In the genomic region with DNA sequence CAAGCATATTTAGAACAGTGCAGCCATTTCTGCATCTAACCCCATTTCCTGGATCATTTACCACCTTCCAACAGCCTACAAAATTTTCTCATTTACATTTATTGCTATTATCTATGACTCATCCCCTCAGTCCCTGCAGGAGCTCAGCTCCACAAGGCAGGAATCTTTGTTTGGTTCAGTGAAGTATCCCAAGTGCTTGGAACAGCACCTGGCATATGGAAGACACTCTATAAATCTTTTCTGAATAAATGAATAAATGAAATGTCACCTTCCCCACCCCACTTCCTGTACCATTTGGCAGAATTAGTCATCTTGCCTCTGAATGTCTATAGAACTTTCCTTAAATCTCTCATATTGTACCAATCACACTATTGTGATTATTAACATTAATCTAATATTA, we compare ENCODE assay signal across 20 cellular contexts.
"Had no signal": no experiment of that assay in that cellular context is flagged by ENCODE, and none has a peak within 500 bp of the region (broad histone marks: within the 10 kb centered on the region; RNA-seq: fewer than 3 reads in every experiment).

No MANE protein-coding gene starts in this region.

- H3K9me3 ChIP-seq: right atrium auricular region, uterus had no signal

- H3K27me3 ChIP-seq: esophagus muscularis mucosa, gastroesophageal sphincter, right atrium auricular region, sigmoid colon, uterus had no signal

- H3K27me3 Mint-ChIP-seq: naive B cell, type B pancreatic cell had no signal

- DNase-seq: effector memory CD4-positive, alpha-beta T cell; glutamatergic neuron; immature natural killer cell; left ventricle myocardium inferior; mesenchymal stem cell; naive B cell; nephron progenitor cell; sigmoid colon; stimulated activated CD4-positive, alpha-beta T cell treated with anti-CD3 and anti-CD28 coated beads, Interleukin-2, amount 100 ng/mL, for 48 hours; stimulated activated naive CD4-positive, alpha-beta T cell treated with Interleukin-2 at 50 U/mL for 16 hours; uterus had no signal

- ATAC-seq: gastroesophageal sphincter had no signal

- H3K27ac ChIP-seq: epithelial cell of prostate, esophagus muscularis mucosa, gastroesophageal sphincter, left ventricle myocardium inferior, right atrium auricular region, sigmoid colon, skin epidermis, uterus had no signal

- H3K4me3 ChIP-seq: esophagus muscularis mucosa, gastroesophageal sphincter, left ventricle myocardium inferior, lung, right atrium auricular region, sigmoid colon, skin epidermis, uterus had no signal

- H3K4me1 ChIP-seq: sigmoid colon, uterus had no signal

- H3K27ac Mint-ChIP-seq: nephron progenitor cell, type B pancreatic cell had no signal

- H3K4me3 Mint-ChIP-seq: immature natural killer cell, nephron progenitor cell, type B pancreatic cell had no signal

- H3K36me3 ChIP-seq: gastroesophageal sphincter, right atrium auricular region, sigmoid colon, uterus had no signal

- FAIRE-seq: endometrium, keratinocyte had no signal
